ENCODE assay signal across 23 cellular contexts in genomic region chr6:64817525-64817924, GRCh38.
"Had no signal": no experiment of that assay in that cellular context is flagged by ENCODE, and none has a peak within 500 bp of the region (broad histone marks: within the 10 kb centered on the region; RNA-seq: fewer than 3 reads in every experiment).

No MANE protein-coding gene starts in this region.

- H3K27ac ChIP-seq: epithelial cell of prostate, esophagus squamous epithelium, left ventricle myocardium inferior, stomach, thyroid gland, upper lobe of right lung had no signal

- H3K27me3 Mint-ChIP-seq: activated naive CD8-positive, alpha-beta T cell; natural killer cell treated with Interleukin-12 subunit alpha and Interleukin-12 subunit beta and Interleukin-15 and Interleukin-18, amount 100 ng/mL, for 72 hours; stimulated activated naive B cell treated with anti-CD40 and anti-IgM and Interleukin-4, amounts not matched to agents 10 μg/mL and 1 μg/mL and 100 μg/mL, for 72 hours had no signal

- H3K9me3 Mint-ChIP-seq: stimulated activated naive B cell treated with anti-CD40 and anti-IgM and Interleukin-4, amounts not matched to agents 10 μg/mL and 1 μg/mL and 100 μg/mL, for 72 hours had no signal

- H3K4me3 ChIP-seq: esophagus squamous epithelium, left ventricle myocardium inferior, mucosa of descending colon, stomach, thyroid gland, upper lobe of right lung had no signal

- H3K4me3 Mint-ChIP-seq: activated naive CD8-positive, alpha-beta T cell; activated T-cell treated with anti-CD3 and anti-CD28 coated beads, Interleukin-2, amount 50 U/mL, for 72 hours; natural killer cell treated with Interleukin-12 subunit alpha and Interleukin-12 subunit beta and Interleukin-15 and Interleukin-18, amount 100 ng/mL, for 72 hours; stimulated activated naive B cell treated with anti-CD40 and anti-IgM and Interleukin-4, amounts not matched to agents 10 μg/mL and 1 μg/mL and 100 μg/mL, for 72 hours had no signal

- H3K27me3 ChIP-seq: esophagus squamous epithelium, stomach, thyroid gland, upper lobe of right lung had no signal

- H3K36me3 Mint-ChIP-seq: activated naive CD8-positive, alpha-beta T cell; natural killer cell treated with Interleukin-12 subunit alpha and Interleukin-12 subunit beta and Interleukin-15 and Interleukin-18, amount 100 ng/mL, for 72 hours; stimulated activated naive B cell treated with anti-CD40 and anti-IgM and Interleukin-4, amounts not matched to agents 10 μg/mL and 1 μg/mL and 100 μg/mL, for 72 hours had no signal

- H3K9me3 ChIP-seq: esophagus squamous epithelium, left ventricle myocardium inferior, mucosa of descending colon, thyroid gland, upper lobe of right lung had no signal

- DNase-seq: activated CD4-positive, alpha-beta T cell treated with anti-CD3 and anti-CD28 coated beads for 4 hours; activated CD4-positive, alpha-beta T cell treated with anti-CD3 and anti-CD28 coated beads, Interleukin-2, amount 50 U/mL, for 4 hours; activated naive CD4-positive, alpha-beta T cell treated with Interleukin-2 at 50 U/mL for 16 hours; activated T-cell treated with anti-CD3 and anti-CD28 coated beads for 4 hours; activated T-cell treated with anti-CD3 and anti-CD28 coated beads, Interleukin-2, amount 50 U/mL, for 72 hours; anterior cingulate cortex; dermis blood vessel endothelial cell; effector CD4-positive, alpha-beta T cell; esophagus squamous epithelium; kidney glomerular epithelial cell; left ventricle myocardium inferior; mucosa of descending colon; posterior cingulate gyrus; right cardiac atrium; stimulated activated CD4-positive, alpha-beta T cell treated with anti-CD3 and anti-CD28 coated beads, Interleukin-15, amount 100 ng/mL, for 24 hours; stimulated activated CD4-positive, alpha-beta T cell treated with anti-CD3 and anti-CD28 coated beads, Interleukin-2, amount 100 ng/mL, for 24 hours; stimulated activated naive B cell treated with anti-CD40 and anti-IgM and Interleukin-4, amounts not matched to agents 10 μg/mL and 1 μg/mL and 100 μg/mL, for 72 hours; stomach; thyroid gland; upper lobe of right lung had no signal

- H3K27ac Mint-ChIP-seq: activated naive CD8-positive, alpha-beta T cell; activated T-cell treated with anti-CD3 and anti-CD28 coated beads, Interleukin-2, amount 50 U/mL, for 72 hours; natural killer cell treated with Interleukin-12 subunit alpha and Interleukin-12 subunit beta and Interleukin-15 and Interleukin-18, amount 100 ng/mL, for 72 hours; stimulated activated naive B cell treated with anti-CD40 and anti-IgM and Interleukin-4, amounts not matched to agents 10 μg/mL and 1 μg/mL and 100 μg/mL, for 72 hours had no signal

- H3K36me3 ChIP-seq: esophagus squamous epithelium, left ventricle myocardium inferior, stomach, thyroid gland, upper lobe of right lung had no signal

- H3K4me1 Mint-ChIP-seq: stimulated activated naive B cell treated with anti-CD40 and anti-IgM and Interleukin-4, amounts not matched to agents 10 μg/mL and 1 μg/mL and 100 μg/mL, for 72 hours had no signal

- H3K4me1 ChIP-seq: esophagus squamous epithelium, left ventricle myocardium inferior, stomach, thyroid gland, upper lobe of right lung had no signal
